Comparison of ENCODE assay signal across 8 cellular contexts in the genomic region with DNA sequence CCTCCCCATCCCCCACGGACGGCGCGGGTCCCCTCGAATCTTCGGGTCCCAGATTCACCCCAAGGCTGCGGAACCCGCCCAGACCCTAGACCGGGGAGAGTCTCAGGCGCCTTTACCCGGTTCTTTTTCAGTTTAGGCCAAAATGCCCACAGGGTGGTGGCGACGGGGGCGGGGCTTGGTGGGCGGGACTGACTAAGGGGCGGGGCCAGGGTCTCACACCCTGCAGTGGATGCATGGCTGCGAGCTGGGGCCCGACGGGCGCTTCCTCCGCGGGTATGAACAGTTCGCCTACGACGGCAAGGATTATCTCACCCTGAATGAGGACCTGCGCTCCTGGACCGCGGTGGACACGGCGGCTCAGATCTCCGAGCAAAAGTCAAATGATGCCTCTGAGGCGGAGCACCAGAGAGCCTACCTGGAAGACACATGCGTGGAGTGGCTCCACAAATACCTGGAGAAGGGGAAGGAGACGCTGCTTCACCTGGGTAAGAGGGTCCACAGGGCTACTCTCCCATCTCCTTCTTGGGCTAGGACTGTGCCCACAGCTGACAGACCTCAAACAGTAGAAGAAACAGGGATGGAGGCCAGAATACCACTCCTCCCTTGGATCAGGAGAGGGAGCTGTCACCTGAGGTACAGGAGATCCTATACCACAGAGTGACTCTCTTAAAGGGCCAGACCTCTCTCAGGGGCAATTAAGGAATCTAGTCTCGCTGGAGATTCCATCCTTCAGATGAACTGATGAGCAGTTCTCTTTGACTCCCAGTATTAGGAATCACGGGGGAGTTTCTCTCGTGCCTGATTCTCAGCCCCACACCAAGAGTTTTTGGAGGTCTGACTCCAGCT. TPM values are rescaled to one million over a fixed set of nuclear protein-coding genes. Genes with fewer than 3 reads are reported as not detected.
DNase-seq lines count a peak whose midpoint lies in the region; ATAC-seq and TF ChIP-seq lines count a peak whose summit lies in the region.

No MANE protein-coding gene starts in this region.

- peaks cover 49% of the 10 kb centered on the region for H3K4me1 Mint-ChIP-seq in activated CD4-positive, alpha-beta memory T cell treated with anti-CD3 and anti-CD28 coated beads for 36 hours (ENCODE audit: low read depth)

- peaks cover 13 to 36% of the 10 kb centered on the region in 2 donors for H3K4me1 ChIP-seq in duodenal mucosa (ENCODE audit: control insufficient read depth in 1 of 2, insufficient read depth in 2 of 2, low read length in 2 of 2)
- peaks cover 0 to 15% of the 10 kb centered on the region in 2 donors for H3K4me1 ChIP-seq in lung (ENCODE audit: control insufficient read depth in 2 of 2, insufficient read depth in 2 of 2, low read length in 2 of 2)

- H3K27me3 Mint-ChIP-seq in activated CD4-positive, alpha-beta memory T cell treated with anti-CD3 and anti-CD28 coated beads for 36 hours = peaks cover 2% of the 10 kb centered on the region

- H3K27me3 ChIP-seq in duodenal mucosa (ENCODE audit: control insufficient read depth in 1 of 2, insufficient read depth in 2 of 2, low read length in 2 of 2) (no peaks in the 10 kb centered on the region), lung (ENCODE audit: control insufficient read depth, insufficient read depth) (no peaks in the 10 kb centered on the region)

- peak overlapping the region; percentile 95 to 99 for H3K9ac ChIP-seq in duodenal mucosa (ENCODE audit: low read depth in 1 of 2, low read length in 2 of 2)

- no peaks in the 10 kb centered on the region for H3K9me3 Mint-ChIP-seq in activated CD4-positive, alpha-beta memory T cell treated with anti-CD3 and anti-CD28 coated beads for 36 hours

- CTCF ChIA-PET in activated CD4-positive, alpha-beta memory T cell treated with anti-CD3 and anti-CD28 coated beads for 36 hours (lab: Charles Lee) = interaction anchor here (0.9 to 9.2 kb wide), 5 partner anchors 8 to 53 kb away, joined by 3 to 157 read pairs (median 8); no protein-coding TSS in a partner anchor

- peak overlapping the region; percentile 99 for H3K27ac Mint-ChIP-seq in activated CD4-positive, alpha-beta memory T cell treated with anti-CD3 and anti-CD28 coated beads for 36 hours

- peaks cover 53% of the 10 kb centered on the region for H3K36me3 Mint-ChIP-seq in activated CD4-positive, alpha-beta memory T cell treated with anti-CD3 and anti-CD28 coated beads for 36 hours

- WGBS in lung, 2 donors = 6 to 8% methylated on average over 37 of the region's 37 CpGs

- H3K27ac ChIP-seq in duodenal mucosa (ENCODE audit: low read depth, low read length) = peak overlapping the region; percentile 98
- peak overlapping the region; percentile 94 to 99 for H3K27ac ChIP-seq in lung (ENCODE audit: low read depth in 1 of 2, low read length in 1 of 2)

- ATAC-seq in GM21529 (IDR thresholded peaks at IDR 0.05; ENCODE audit: unreplicated experiment) (peak; percentile 27), lung (ENCODE audit: insufficient read depth, low FRiP score) (peak; percentile 75)

- DNase-seq in AML-193 (lab: John Stamatoyannopoulos, UW) (peak; percentile 71 to 74), NCI-H1105 treated with DMSO at 0.1 percent for 48 hours (lab: John Stamatoyannopoulos, UW) (peak; percentile 41), lung (ENCODE audit: low spot score) (peak; percentile 78), middle frontal gyrus (ENCODE audit: extremely low spot score, low spot score) (no peak)
- DNase-seq in activated CD4-positive, alpha-beta memory T cell treated with anti-CD3 and anti-CD28 coated beads for 36 hours = peak; percentile 90
- DNase-seq in stimulated activated CD8-positive, alpha-beta memory T cell treated with anti-CD3 and anti-CD28 coated beads, Interleukin-12 subunit alpha, Interleukin-12 subunit beta, amount 100 ng/mL, for 4 hours (ENCODE audit: low read depth) = peak; percentile 78

- H3K4me3 Mint-ChIP-seq in activated CD4-positive, alpha-beta memory T cell treated with anti-CD3 and anti-CD28 coated beads for 36 hours = peak overlapping the region; percentile 99

- no peak for TF ChIP-seq CTCF in lung (IDR thresholded peaks at IDR 0.05; ENCODE audit: control extremely low read depth, extremely low read depth)

- peak overlapping the region; percentile 87 to 93 for H3K4me3 ChIP-seq in duodenal mucosa (ENCODE audit: low read depth in 1 of 2, low read length in 2 of 2)
- peak overlapping the region; percentile 98 for H3K4me3 ChIP-seq in lung

- intact Hi-C loops in activated CD4-positive, alpha-beta memory T cell treated with anti-CD3 and anti-CD28 coated beads for 36 hours (cut with micrococcal nuclease) = no loop called here

- POLR2A ChIA-PET in activated CD4-positive, alpha-beta memory T cell treated with anti-CD3 and anti-CD28 coated beads for 36 hours (lab: Charles Lee) = interaction anchor here (0.7 to 6.1 kb wide), 9 partner anchors 11 to 124 kb away, joined by 3 to 50 read pairs (median 5); a partner anchor contains a TSS

- H3K36me3 ChIP-seq in duodenal mucosa (ENCODE audit: control insufficient read depth in 1 of 2, insufficient read depth in 2 of 2, low read length in 2 of 2) = peaks cover 30 to 40% of the 10 kb centered on the region in 2 donors
- H3K36me3 ChIP-seq in lung (ENCODE audit: control insufficient read depth in 2 of 2, insufficient read depth in 2 of 2, low read length in 2 of 2) = peaks cover 4 to 34% of the 10 kb centered on the region in 2 donors

- H3K9me3 ChIP-seq in duodenal mucosa (ENCODE audit: control insufficient read depth in 1 of 2, low read length in 2 of 2) = no peaks in the 10 kb centered on the region
- H3K9me3 ChIP-seq in lung (ENCODE audit: control insufficient read depth in 2 of 2, insufficient read depth in 1 of 2, low read length in 1 of 2) = peaks cover 0 to 3% of the 10 kb centered on the region in 2 donors

RNA-seq across cellular contexts. Expression of a gene that starts 0.9 kb away (rescaled TPM):
- total RNA-seq in activated CD4-positive, alpha-beta memory T cell treated with anti-CD3 and anti-CD28 coated beads for 36 hours = 100 to 1,000 TPM; 481 to 485 TPM
- 100 to 1,000 TPM; 502 to 611 TPM for total RNA-seq in lung
- 1,000 to 10,000 TPM in 1 of 2 donors, 100 to 1,000 TPM in 1; 618 to 1,209 TPM for polyA plus RNA-seq in lung
